ENCODE assay signal across 24 cellular contexts in the genomic region with DNA sequence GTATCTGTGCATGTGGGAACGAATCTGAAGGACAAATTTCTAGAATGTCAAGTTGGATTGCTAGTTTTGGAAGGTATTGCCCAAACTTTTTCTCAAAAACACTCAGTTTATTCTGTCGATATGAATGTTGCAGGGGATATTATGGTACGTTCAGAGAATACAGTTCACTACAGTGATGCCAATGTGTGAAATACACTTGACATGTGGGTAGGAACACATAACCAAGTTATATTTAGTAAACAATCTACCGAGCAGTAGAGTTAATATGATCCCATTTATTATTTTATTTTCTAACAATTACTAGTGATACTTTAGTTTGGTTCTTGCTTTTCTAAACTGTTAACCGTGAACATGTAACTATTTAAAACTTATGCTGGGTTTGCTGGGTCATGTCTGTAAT. TPM values are rescaled to one million over a fixed set of nuclear protein-coding genes. Genes with fewer than 3 reads are reported as not detected.
DNase-seq lines count a peak whose midpoint lies in the region; ATAC-seq and TF ChIP-seq lines count a peak whose summit lies in the region.
"Had no signal": no experiment of that assay in that cellular context is flagged by ENCODE, and none has a peak within 500 bp of the region (broad histone marks: within the 10 kb centered on the region; RNA-seq: fewer than 3 reads in every experiment).

No MANE protein-coding gene starts in this region.

- no peak overlapping the region for H3K9ac ChIP-seq in Karpas-422 (ENCODE audit: low read length)
- H3K9ac ChIP-seq: BLaER1 had no signal

- no peak for TF ChIP-seq EP300 in suprapubic skin (IDR thresholded peaks at IDR 0.05)

- no peaks in the 10 kb centered on the region for H4K20me1 ChIP-seq in Karpas-422 (ENCODE audit: insufficient read depth, low read depth, low read length)
- H4K20me1 ChIP-seq: BLaER1 had no signal

- H3K36me3 Mint-ChIP-seq in nephron progenitor cell (ENCODE audit: low read depth) (peaks cover 10% of the 10 kb centered on the region), type B pancreatic cell (peaks cover 22% of the 10 kb centered on the region)
- H3K36me3 Mint-ChIP-seq: CD14-positive monocyte; CD4-positive, alpha-beta memory T cell; CD4-positive, CD25-positive, alpha-beta regulatory T cell; CD8-positive, alpha-beta memory T cell had no signal

- H3K9me3 ChIP-seq in psoas muscle (no peaks in the 10 kb centered on the region), Karpas-422 (ENCODE audit: low read length) (peaks cover 10% of the 10 kb centered on the region), suprapubic skin (no peaks in the 10 kb centered on the region)
- H3K9me3 ChIP-seq: BE2C, BLaER1 had no signal

- H2AFZ ChIP-seq in Karpas-422 (ENCODE audit: low read length), result no peak overlapping the region

- no peaks in the 10 kb centered on the region for H3K27me3 ChIP-seq in psoas muscle (ENCODE audit: insufficient read depth in 3 of 3, low read length in 2 of 3)
- no peaks in the 10 kb centered on the region for H3K27me3 ChIP-seq in Karpas-422 (ENCODE audit: low read length)
- no peaks in the 10 kb centered on the region for H3K27me3 ChIP-seq in suprapubic skin
- H3K27me3 ChIP-seq: BE2C, BLaER1 had no signal

- H3K4me1 Mint-ChIP-seq in nephron progenitor cell, result peaks cover 26% of the 10 kb centered on the region
- H3K4me1 Mint-ChIP-seq in type B pancreatic cell (ENCODE audit: unreplicated experiment), result peaks cover 41% of the 10 kb centered on the region
- H3K4me1 Mint-ChIP-seq: CD14-positive monocyte; CD4-positive, alpha-beta memory T cell; CD4-positive, CD25-positive, alpha-beta regulatory T cell; CD8-positive, alpha-beta memory T cell had no signal

- H3K27ac Mint-ChIP-seq in nephron progenitor cell, result peak overlapping the region; percentile 55
- H3K27ac Mint-ChIP-seq in type B pancreatic cell, result peak overlapping the region; percentile 36
- H3K27ac Mint-ChIP-seq: CD14-positive monocyte; CD4-positive, alpha-beta memory T cell; CD4-positive, CD25-positive, alpha-beta regulatory T cell; CD8-positive, alpha-beta memory T cell had no signal

- no peak overlapping the region for H3K4me2 ChIP-seq in Karpas-422 (ENCODE audit: low read depth, low read length, poor library complexity, severe bottlenecking)
- H3K4me2 ChIP-seq: BLaER1 had no signal

- TF ChIP-seq CTCF in nephron progenitor cell (IDR thresholded peaks at IDR 0.05), result no peak
- no peak for TF ChIP-seq CTCF in psoas muscle (IDR thresholded peaks at IDR 0.05)
- TF ChIP-seq CTCF in type B pancreatic cell (conservative IDR thresholded peaks at IDR 0.05), result no peak
- no peak for TF ChIP-seq CTCF in suprapubic skin (IDR thresholded peaks at IDR 0.05)

- H3K9me3 Mint-ChIP-seq in nephron progenitor cell (no peaks in the 10 kb centered on the region), type B pancreatic cell (no peaks in the 10 kb centered on the region)

- TF ChIP-seq POLR2A in suprapubic skin (IDR thresholded peaks at IDR 0.05), result no peak

- no peaks in the 10 kb centered on the region for H3K36me3 ChIP-seq in psoas muscle (ENCODE audit: insufficient read depth in 1 of 2, low read depth in 1 of 2)
- no peaks in the 10 kb centered on the region for H3K36me3 ChIP-seq in Karpas-422 (ENCODE audit: insufficient read depth, low read length)
- no peaks in the 10 kb centered on the region for H3K36me3 ChIP-seq in suprapubic skin
- H3K36me3 ChIP-seq: BE2C had no signal

- ATAC-seq in psoas muscle, result peak in 3 of 4 donors; percentile 50 to 62 (median 51)
- ATAC-seq: GM12878 had no signal

- peaks cover 3% of the 10 kb centered on the region for H3K27me3 Mint-ChIP-seq in nephron progenitor cell (ENCODE audit: low read depth, poor library complexity)
- H3K27me3 Mint-ChIP-seq in type B pancreatic cell, result no peaks in the 10 kb centered on the region
- H3K27me3 Mint-ChIP-seq: CD4-positive, CD25-positive, alpha-beta regulatory T cell had no signal

- H3K4me3 ChIP-seq in psoas muscle (no peak overlapping the region), Karpas-422 (ENCODE audit: low read length) (no peak overlapping the region), suprapubic skin (no peak overlapping the region)
- H3K4me3 ChIP-seq: BLaER1, GM12878 had no signal

- intact Hi-C loops in psoas muscle (cut with DNase I), result no loop called here

- 27 to 38% (median 28%) methylated on average over 5 of the region's 5 CpGs for whole genome bisulfite sequencing in psoas muscle, 3 donors
- WGBS in suprapubic skin, result 67% methylated on average over 5 of the region's 5 CpGs

- H3K27ac ChIP-seq in psoas muscle (peak overlapping the region; percentile 69), Karpas-422 (ENCODE audit: low read length) (no peak overlapping the region), suprapubic skin (no peak overlapping the region)
- H3K27ac ChIP-seq: BLaER1 had no signal

- H3K4me3 Mint-ChIP-seq in nephron progenitor cell (no peak overlapping the region), type B pancreatic cell (no peak overlapping the region)
- H3K4me3 Mint-ChIP-seq: CD14-positive monocyte; CD4-positive, alpha-beta memory T cell; CD4-positive, CD25-positive, alpha-beta regulatory T cell; CD8-positive, alpha-beta memory T cell had no signal

- H3K4me1 ChIP-seq in psoas muscle (peaks cover 47% of the 10 kb centered on the region), Karpas-422 (ENCODE audit: low read length) (no peaks in the 10 kb centered on the region), suprapubic skin (peaks cover 33% of the 10 kb centered on the region)
- H3K4me1 ChIP-seq: BE2C, BLaER1 had no signal

- DNase-seq in nephron progenitor cell (no peak), psoas muscle (no peak), type B pancreatic cell (ENCODE audit: extremely low spot score, unreplicated experiment) (no peak), Karpas-422 (no peak), suprapubic skin (ENCODE audit: low spot score in 2 of 2) (no peak)
- DNase-seq in effector CD8-positive, alpha-beta T cell (lab: John Stamatoyannopoulos, UW), result no peak
- DNase-seq: 8988T; ACHN; BE2C; C1 segment of cervical spinal cord; CD4-positive, alpha-beta memory T cell; CD4-positive, CD25-positive, alpha-beta regulatory T cell; CD8-positive, alpha-beta memory T cell; COR-L47; DMS 273 treated with DMSO at 0.1 percent for 48 hours; DMS153; DMS53; DMS79; DND-41; EL; GDM1 had no signal

- H3K79me2 ChIP-seq in Karpas-422 (ENCODE audit: low read length), result no peaks in the 10 kb centered on the region

- no peaks in the 10 kb centered on the region for H3K9me2 ChIP-seq in Karpas-422 (replicated peaks; ENCODE audit: insufficient read depth, low read length)

RNA-seq across cellular contexts. Expression of a gene that starts 37.4 kb away (rescaled TPM):
- total RNA-seq in psoas muscle (100 to 1,000 TPM in 3 of 4 donors, 10 to 100 TPM in 1; 65.9 to 169 (median 133) TPM), type B pancreatic cell (ENCODE audit: low replicate concordance) (73.2 and 99.0 TPM in 2 replicates), suprapubic skin (100 to 1,000 TPM in 1 of 4 donors, 10 to 100 TPM in 3; 59.2 to 109 (median 72.1) TPM)
- polyA plus RNA-seq in psoas muscle, result 10 to 100 TPM in 2 of 3 donors, 1 to 10 TPM in 1; 8.9 to 61.3 (median 34.2) TPM
- total RNA-seq in Karpas-422 (2014; rRNA removed; shearing (Covaris generic); ENCODE audit: low replicate concordance), result not detected in 2 replicates
- polyA plus RNA-seq: CD14-positive monocyte; CD4-positive, CD25-positive, alpha-beta regulatory T cell; CD8-positive, alpha-beta memory T cell had no signal

Comparison
In these comparisons a context has a peak if more than half of its experiments do, and no peak if none do; other contexts are left out.
1. RNA of a gene that starts 37.4 kb away (total RNA-seq): 65.9 to 169 TPM in psoas muscle, 59.2 to 109 TPM in suprapubic skin and 73.2 to 99.0 TPM in type B pancreatic cell; not detected in Karpas-422; every median in the first group is over 10 times any median in the second.